ENCODE assay signal across 8 cellular contexts in genomic region chr2:196592912-196593881, GRCh38. TPM values are rescaled to one million over a fixed set of nuclear protein-coding genes. Genes with fewer than 3 reads are reported as not detected.
DNase-seq lines count a peak whose midpoint lies in the region; ATAC-seq and TF ChIP-seq lines count a peak whose summit lies in the region.

Gene HECW2 (minus strand): TSS chr2:196593554.

- no peak for TF ChIP-seq CTCF in activated B cell treated with CpG ODN at 0.5 μM for 24 hours (IDR thresholded peaks at IDR 0.05)
- TF ChIP-seq CTCF in esophagus muscularis mucosa (IDR thresholded peaks at IDR 0.05) = no peak
- TF ChIP-seq CTCF in upper lobe of left lung (IDR thresholded peaks at IDR 0.05) = no peak

- intact Hi-C loops in activated B cell treated with CpG ODN at 0.5 μM for 24 hours (cut with micrococcal nuclease) = no loop called here
- intact Hi-C loops in esophagus muscularis mucosa (cut with DNase I) = no loop called here

- DNase-seq in DMS 273 (lab: John Stamatoyannopoulos, UW; ENCODE audit: unreplicated experiment) = peak; percentile 91
- no peak for DNase-seq in DMS 273 treated with DMSO at 0.1 percent for 48 hours (lab: John Stamatoyannopoulos, UW)
- peak; percentile 23 to 31 for DNase-seq in Kasumi-1 (lab: John Stamatoyannopoulos, UW)
- DNase-seq in activated B cell treated with CpG ODN at 0.5 μM for 24 hours = peak; percentile 20
- no peak for DNase-seq in esophagus muscularis mucosa (ENCODE audit: extremely low spot score)
- DNase-seq in upper lobe of left lung = peak; percentile 33 to 89

- H3K36me3 Mint-ChIP-seq in activated B cell treated with CpG ODN at 0.5 μM for 24 hours (ENCODE audit: low read depth) = no peaks in the 10 kb centered on the region

- H3K4me3 ChIP-seq in esophagus muscularis mucosa (peak within 1 kb of the TSS; percentile 64 to 71 (median 66)), mucosa of rectum (ENCODE audit: low read length in 2 of 2) (peak within 1 kb of the TSS; percentile 47 to 59), upper lobe of left lung (peak within 1 kb of the TSS; percentile 66 to 81 (median 76))

- H3K36me3 ChIP-seq in esophagus muscularis mucosa (no peaks in the 10 kb centered on the region), mucosa of rectum (ENCODE audit: control insufficient read depth in 2 of 2, insufficient read depth in 2 of 2, low read length in 2 of 2) (no peaks in the 10 kb centered on the region), upper lobe of left lung (no peaks in the 10 kb centered on the region)

- H3K27me3 Mint-ChIP-seq in activated B cell treated with CpG ODN at 0.5 μM for 24 hours = peaks cover 58% of the 10 kb centered on the region

- 0% methylated on average over 6 of the region's 125 CpGs for WGBS in esophagus muscularis mucosa
- 2 to 22% methylated on average over 3 to 45 of the region's 125 CpGs for WGBS in upper lobe of left lung, 2 donors

- H3K27ac ChIP-seq in esophagus muscularis mucosa (replicated peaks in 1 of 4) = peak within 1 kb of the TSS; percentile 51 to 84 (median 64)
- H3K27ac ChIP-seq in mucosa of rectum (ENCODE audit: low read depth in 2 of 2, low read length in 2 of 2) = no peak within 1 kb of the TSS
- H3K27ac ChIP-seq in upper lobe of left lung = peak within 1 kb of the TSS in 2 of 4 donors; percentile 39 to 73

- TF ChIP-seq POLR2A in esophagus muscularis mucosa (IDR thresholded peaks at IDR 0.05; ENCODE audit: low read depth) (no peak), upper lobe of left lung (IDR thresholded peaks at IDR 0.05) (no peak)

- H3K4me3 Mint-ChIP-seq in activated B cell treated with CpG ODN at 0.5 μM for 24 hours = peak within 1 kb of the TSS; percentile 76

- peaks cover 10% of the 10 kb centered on the region for H3K4me1 Mint-ChIP-seq in activated B cell treated with CpG ODN at 0.5 μM for 24 hours

- TF ChIP-seq EP300 in esophagus muscularis mucosa (IDR thresholded peaks at IDR 0.05) (no peak), upper lobe of left lung (IDR thresholded peaks at IDR 0.05) (no peak)

- no peak within 1 kb of the TSS for H3K9ac ChIP-seq in mucosa of rectum (ENCODE audit: low read depth in 1 of 2, low read length in 2 of 2)

- CTCF ChIA-PET in activated B cell treated with CpG ODN at 0.5 μM for 24 hours (lab: Charles Lee) = no interaction called here

- ATAC-seq in GM21619 (IDR thresholded peaks at IDR 0.05; ENCODE audit: unreplicated experiment) (peak; percentile 67), activated B cell treated with CpG ODN at 0.5 μM for 24 hours (ENCODE audit: low read depth) (no peak), upper lobe of left lung (ENCODE audit: low FRiP score in 2 of 2) (peak; percentile 67 to 77)

- H3K9me3 ChIP-seq in esophagus muscularis mucosa (no peaks in the 10 kb centered on the region), mucosa of rectum (ENCODE audit: control insufficient read depth in 2 of 2, low read length in 2 of 2) (no peaks in the 10 kb centered on the region), upper lobe of left lung (no peaks in the 10 kb centered on the region)

- H3K27ac Mint-ChIP-seq in activated B cell treated with CpG ODN at 0.5 μM for 24 hours = no peak within 1 kb of the TSS

- H3K9me3 Mint-ChIP-seq in activated B cell treated with CpG ODN at 0.5 μM for 24 hours = no peaks in the 10 kb centered on the region

- H3K4me1 ChIP-seq in esophagus muscularis mucosa (peaks cover 9 to 23% (median 13%) of the 10 kb centered on the region in 4 donors), mucosa of rectum (ENCODE audit: control insufficient read depth in 2 of 2, insufficient read depth in 2 of 2, low read length in 2 of 2) (peaks cover 4 to 5% of the 10 kb centered on the region in 2 donors), upper lobe of left lung (peaks cover 0 to 24% (median 6%) of the 10 kb centered on the region in 4 donors)

- H3K27me3 ChIP-seq in esophagus muscularis mucosa = peaks cover 0 to 31% (median 2%) of the 10 kb centered on the region in 4 donors
- H3K27me3 ChIP-seq in mucosa of rectum (ENCODE audit: control insufficient read depth in 2 of 2, insufficient read depth in 2 of 2, low read length in 2 of 2) = peaks cover 12 to 34% of the 10 kb centered on the region in 2 donors
- peaks cover 0 to 8% (median 4%) of the 10 kb centered on the region in 4 donors for H3K27me3 ChIP-seq in upper lobe of left lung

- POLR2A ChIA-PET in activated B cell treated with CpG ODN at 0.5 μM for 24 hours (lab: Charles Lee) = no interaction called here

RNA-seq across cellular contexts. Expression of gene HECW2, which starts in this region (rescaled TPM):
- total RNA-seq in activated B cell treated with CpG ODN at 0.5 μM for 24 hours = 0.69 and 1.4 TPM in 2 replicates
- total RNA-seq in esophagus muscularis mucosa = 1 to 10 TPM; 2.1 to 6.3 (median 4.9) TPM
- total RNA-seq in upper lobe of left lung = 10 to 100 TPM; 34.9 to 72.8 (median 48.4) TPM

Comparison
In these comparisons a context has a peak if more than half of its experiments do, and no peak if none do; other contexts are left out.
1. RNA of gene HECW2 (total RNA-seq): 34.9 to 72.8 TPM in upper lobe of left lung; 2.1 to 6.3 TPM in esophagus muscularis mucosa and 0.69 to 1.4 TPM in activated B cell treated with CpG ODN at 0.5 μM for 24 hours; every median in the first group is over 4 times any median in the second.
2. DNase-seq: peak in DMS 273 (single experiment), Kasumi-1 (2 of 2), activated B cell treated with CpG ODN at 0.5 μM for 24 hours (single experiment) and upper lobe of left lung (2 of 2); none in DMS 273 treated with DMSO at 0.1 percent for 48 hours (single experiment) and esophagus muscularis mucosa (single experiment).
3. H3K27ac ChIP-seq: peak in esophagus muscularis mucosa (4 of 4); none in mucosa of rectum (0 of 2).
4. Peak in every context shown above with its lines, with median percentiles within 50 percentile points of each other: H3K4me3 ChIP-seq.